1 cellular context compared by ENCODE assay signal in the genomic region with DNA sequence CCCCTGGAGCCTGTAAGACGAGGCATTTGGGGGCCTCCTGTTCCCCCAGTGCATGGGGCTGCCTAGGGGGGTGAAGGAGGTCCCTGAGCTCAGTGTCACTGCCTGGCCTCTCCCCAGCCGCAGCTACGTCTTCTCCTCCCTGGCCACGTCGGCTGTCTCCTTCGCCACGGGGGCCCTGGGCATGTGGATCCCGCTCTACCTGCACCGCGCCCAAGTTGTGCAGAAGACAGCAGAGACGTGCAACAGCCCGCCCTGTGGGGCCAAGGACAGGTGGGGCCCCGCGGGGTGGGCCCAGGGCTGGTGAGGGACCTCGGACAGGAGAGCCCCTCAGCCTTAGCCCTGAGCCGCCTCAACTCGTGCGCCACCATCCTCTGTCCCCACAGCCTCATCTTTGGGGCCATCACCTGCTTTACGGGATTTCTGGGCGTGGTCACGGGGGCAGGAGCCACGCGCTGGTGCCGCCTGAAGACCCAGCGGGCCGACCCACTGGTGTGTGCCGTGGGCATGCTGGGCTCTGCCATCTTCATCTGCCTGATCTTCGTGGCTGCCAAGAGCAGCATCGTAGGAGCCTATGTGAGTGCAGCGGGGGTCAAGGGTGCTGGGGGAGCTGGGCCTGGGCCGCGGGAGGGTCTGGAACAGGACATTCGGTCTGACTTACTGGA.
TF ChIP-seq lines count a peak whose summit lies in the region.

No MANE protein-coding gene starts in this region.

TF ChIP-seq in HepG2, 621 proteins besides CTCF, POLR2A, EP300 and RAD21:
- TF ChIP-seq, protein P1, sequence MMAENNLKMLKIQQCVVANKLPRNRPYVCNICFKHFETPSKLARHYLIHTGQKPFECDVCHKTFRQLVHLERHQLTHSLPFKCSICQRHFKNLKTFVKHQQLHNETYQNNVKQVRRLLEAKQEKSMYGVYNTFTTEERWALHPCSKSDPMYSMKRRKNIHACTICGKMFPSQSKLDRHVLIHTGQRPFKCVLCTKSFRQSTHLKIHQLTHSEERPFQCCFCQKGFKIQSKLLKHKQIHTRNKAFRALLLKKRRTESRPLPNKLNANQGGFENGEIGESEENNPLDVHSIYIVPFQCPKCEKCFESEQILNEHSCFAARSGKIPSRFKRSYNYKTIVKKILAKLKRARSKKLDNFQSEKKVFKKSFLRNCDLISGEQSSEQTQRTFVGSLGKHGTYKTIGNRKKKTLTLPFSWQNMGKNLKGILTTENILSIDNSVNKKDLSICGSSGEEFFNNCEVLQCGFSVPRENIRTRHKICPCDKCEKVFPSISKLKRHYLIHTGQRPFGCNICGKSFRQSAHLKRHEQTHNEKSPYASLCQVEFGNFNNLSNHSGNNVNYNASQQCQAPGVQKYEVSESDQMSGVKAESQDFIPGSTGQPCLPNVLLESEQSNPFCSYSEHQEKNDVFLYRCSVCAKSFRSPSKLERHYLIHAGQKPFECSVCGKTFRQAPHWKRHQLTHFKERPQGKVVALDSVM (CRISPR knock-in tag; IDR thresholded peaks at IDR 0.05), result no peak
- TF ChIP-seq AGO1 (IDR thresholded peaks at IDR 0.05; ENCODE audit: low read depth, low read length, poor library complexity, severe bottlenecking), result peak; percentile 88
